ENCODE assay signal across 24 cellular contexts in the genomic region with DNA sequence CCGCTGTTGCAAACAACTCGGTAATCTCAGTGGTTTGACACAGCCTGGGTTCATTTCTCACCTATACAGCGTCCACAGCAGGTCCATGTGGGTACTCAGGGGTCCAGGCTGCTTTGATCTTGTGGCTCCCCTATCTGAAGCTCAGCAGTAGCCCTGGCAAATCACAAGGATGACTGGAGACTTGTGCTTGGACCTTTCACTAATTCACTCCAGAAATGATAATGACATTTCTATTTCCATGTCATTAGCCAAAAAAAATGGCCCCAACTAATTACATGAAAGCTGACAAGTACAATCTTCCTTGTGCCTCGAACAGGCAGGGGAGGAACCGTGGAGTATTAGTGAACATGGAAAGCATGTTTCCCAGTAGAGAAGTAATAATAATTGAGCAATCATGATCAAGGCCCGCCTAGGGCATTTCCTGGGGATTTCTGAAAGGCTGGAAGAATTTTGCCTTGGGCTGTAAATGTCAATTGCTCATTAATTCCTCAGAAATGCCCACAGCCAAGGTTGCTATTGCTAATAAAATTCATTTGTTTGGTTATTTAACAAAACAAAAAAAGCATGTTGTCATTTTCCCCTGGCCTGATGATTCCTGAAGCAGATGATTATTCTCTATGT.
DNase-seq lines count a peak whose midpoint lies in the region; ATAC-seq and TF ChIP-seq lines count a peak whose summit lies in the region.
"Had no signal": no experiment of that assay in that cellular context is flagged by ENCODE, and none has a peak within 500 bp of the region (broad histone marks: within the 10 kb centered on the region; RNA-seq: fewer than 3 reads in every experiment).

No MANE protein-coding gene starts in this region.

- TF ChIP-seq CTCF in spleen (IDR thresholded peaks at IDR 0.05 in 8 of 11, conservative IDR thresholded peaks at IDR 0.05 in 3 of 11) = no peak

- no peak overlapping the region for H4K8ac ChIP-seq in mesendoderm (ENCODE audit: low read depth, low read length)

- no peak overlapping the region for H3K56ac ChIP-seq in mesendoderm (ENCODE audit: low read length)

- no peaks in the 10 kb centered on the region for H3K79me2 ChIP-seq in mesendoderm (ENCODE audit: control insufficient read depth, insufficient read depth, low read length)

- peak overlapping the region; percentile 19 for H3K27ac ChIP-seq in SK-N-MC
- no peak overlapping the region for H3K27ac ChIP-seq in mesendoderm (ENCODE audit: low read depth, low read length)
- H3K27ac ChIP-seq in spleen = no peak overlapping the region
- H3K27ac ChIP-seq: HL-60, Peyer's patch had no signal

- no peak overlapping the region for H3K27ac Mint-ChIP-seq in activated T-helper 2 cell treated with anti-CD3 and anti-CD28 coated beads, Interferon-gamma antibody, Interleukin-2, Interleukin-4, amounts not matched to agents 10 μg/mL and 5 μg/mL and 100 μg/mL, durations not matched to agents 14 hours and 24 hours and 36 hours
- H3K27ac Mint-ChIP-seq in activated T-cell treated with anti-CD3 and anti-CD28 coated beads, Interleukin-2, amount 50 U/mL, for 72 hours = no peak overlapping the region
- H3K27ac Mint-ChIP-seq: B cell had no signal

- intact Hi-C loops in activated T-helper 2 cell treated with anti-CD3 and anti-CD28 coated beads, Interferon-gamma antibody, Interleukin-2, Interleukin-4, amounts not matched to agents 10 μg/mL and 5 μg/mL and 100 μg/mL, durations not matched to agents 14 hours and 24 hours and 36 hours (cut with micrococcal nuclease) = no loop called here
- intact Hi-C loops in spleen (cut with DNase I; ENCODE audit: low total_unique reads) = no loop called here

- no peak overlapping the region for H2BK120ac ChIP-seq in mesendoderm (ENCODE audit: low read depth, low read length)

- H3K9ac ChIP-seq in SK-N-MC (ENCODE audit: insufficient read length) (no peak overlapping the region), mesendoderm (ENCODE audit: low read length) (no peak overlapping the region)

- H2BK5ac ChIP-seq in mesendoderm (ENCODE audit: low read length) = no peak overlapping the region

- H3K36me3 Mint-ChIP-seq in activated T-helper 2 cell treated with anti-CD3 and anti-CD28 coated beads, Interferon-gamma antibody, Interleukin-2, Interleukin-4, amounts not matched to agents 10 μg/mL and 5 μg/mL and 100 μg/mL, durations not matched to agents 14 hours and 24 hours and 36 hours (ENCODE audit: low read depth) = no peaks in the 10 kb centered on the region
- H3K36me3 Mint-ChIP-seq in activated T-cell treated with anti-CD3 and anti-CD28 coated beads, Interleukin-2, amount 50 U/mL, for 72 hours (ENCODE audit: insufficient read depth in 2 of 2) = no peaks in the 10 kb centered on the region

- DNase-seq in ELR (ENCODE audit: low read depth) = peak; percentile 22
- DNase-seq in SK-N-MC (ENCODE audit: low read depth, low spot score) = peak; percentile 88
- peak; percentile 71 for DNase-seq in fibroblast of gingiva (ENCODE audit: low read depth)
- peak; percentile 3 for DNase-seq in mesendoderm
- DNase-seq in activated T-helper 2 cell treated with anti-CD3 and anti-CD28 coated beads, Interferon-gamma antibody, Interleukin-2, Interleukin-4, amounts not matched to agents 10 μg/mL and 5 μg/mL and 100 μg/mL, durations not matched to agents 14 hours and 24 hours and 36 hours (ENCODE audit: low spot score) = no peak
- DNase-seq in spleen = no peak
- DNase-seq in activated T-cell treated with anti-CD3 and anti-CD28 coated beads, Interleukin-2, amount 50 U/mL, for 72 hours = no peak
- DNase-seq: 8988T, COR-L47, DMS 273 treated with DMSO at 0.1 percent for 48 hours, DND-41, H9, IMR-90, Karpas-422, MM.1S, NCI-H1092, NCI-H1436 treated with DMSO at 0.1 percent for 48 hours, NCI-H2029, NCI-H446, Peyer's patch, SHP77 had no signal

- H3K4me3 ChIP-seq in SK-N-MC = no peak overlapping the region
- no peak overlapping the region for H3K4me3 ChIP-seq in mesendoderm (ENCODE audit: low read length)
- no peak overlapping the region for H3K4me3 ChIP-seq in spleen
- H3K4me3 ChIP-seq: Peyer's patch had no signal

- H3K27me3 ChIP-seq in mesendoderm (ENCODE audit: insufficient read depth, low read length, poor library complexity) (no peaks in the 10 kb centered on the region), spleen (replicated peaks in 1 of 7) (no peaks in the 10 kb centered on the region)
- H3K27me3 ChIP-seq: Peyer's patch had no signal

- no peak for ATAC-seq in HG03521 (IDR thresholded peaks at IDR 0.05; ENCODE audit: unreplicated experiment)
- no peak for ATAC-seq in activated T-cell treated with anti-CD3 and anti-CD28 coated beads, Interleukin-2, amount 50 U/mL, for 72 hours (replicated peaks in 1 of 2)

- no peaks in the 10 kb centered on the region for H3K9me3 Mint-ChIP-seq in activated T-helper 2 cell treated with anti-CD3 and anti-CD28 coated beads, Interferon-gamma antibody, Interleukin-2, Interleukin-4, amounts not matched to agents 10 μg/mL and 5 μg/mL and 100 μg/mL, durations not matched to agents 14 hours and 24 hours and 36 hours
- no peaks in the 10 kb centered on the region for H3K9me3 Mint-ChIP-seq in activated T-cell treated with anti-CD3 and anti-CD28 coated beads, Interleukin-2, amount 50 U/mL, for 72 hours
- H3K9me3 Mint-ChIP-seq: H9 had no signal

- H4K5ac ChIP-seq in mesendoderm (ENCODE audit: low read length) = no peak overlapping the region

- TF ChIP-seq POLR2A in spleen (IDR thresholded peaks at IDR 0.05) = no peak

- H3K4me1 Mint-ChIP-seq in activated T-helper 2 cell treated with anti-CD3 and anti-CD28 coated beads, Interferon-gamma antibody, Interleukin-2, Interleukin-4, amounts not matched to agents 10 μg/mL and 5 μg/mL and 100 μg/mL, durations not matched to agents 14 hours and 24 hours and 36 hours (ENCODE audit: low read depth) = no peaks in the 10 kb centered on the region
- H3K4me1 Mint-ChIP-seq in activated T-cell treated with anti-CD3 and anti-CD28 coated beads, Interleukin-2, amount 50 U/mL, for 72 hours (ENCODE audit: low read depth) = no peaks in the 10 kb centered on the region
- H3K4me1 Mint-ChIP-seq: B cell had no signal

- no peak overlapping the region for H3K18ac ChIP-seq in mesendoderm (ENCODE audit: low read length)

- H2AK5ac ChIP-seq in mesendoderm (ENCODE audit: low read length) = no peak overlapping the region

- no peak overlapping the region for H2BK15ac ChIP-seq in mesendoderm (replicated peaks; ENCODE audit: low read depth)

- no peak overlapping the region for H3K23ac ChIP-seq in mesendoderm (ENCODE audit: low read length)

- no CpG with 5 or more reads among the region's 6 CpGs for WGBS in mesendoderm (ENCODE audit: extremely low coverage, insufficient coverage, low lambda C conversion rate)
- 73 to 86% (median 77%) methylated on average over 6 of the region's 6 CpGs for WGBS in spleen, 5 donors

- H3K27me3 Mint-ChIP-seq in activated T-helper 2 cell treated with anti-CD3 and anti-CD28 coated beads, Interferon-gamma antibody, Interleukin-2, Interleukin-4, amounts not matched to agents 10 μg/mL and 5 μg/mL and 100 μg/mL, durations not matched to agents 14 hours and 24 hours and 36 hours (ENCODE audit: low read depth) = no peaks in the 10 kb centered on the region
- no peaks in the 10 kb centered on the region for H3K27me3 Mint-ChIP-seq in activated T-cell treated with anti-CD3 and anti-CD28 coated beads, Interleukin-2, amount 50 U/mL, for 72 hours (ENCODE audit: low read depth)

- no peaks in the 10 kb centered on the region for H3K9me3 ChIP-seq in SK-N-MC (ENCODE audit: low read depth, low read length)
- H3K9me3 ChIP-seq in spleen = no peaks in the 10 kb centered on the region
- H3K9me3 ChIP-seq: Peyer's patch had no signal

- H3K4me2 ChIP-seq in mesendoderm (ENCODE audit: low read length) = no peak overlapping the region

- H3K4me3 Mint-ChIP-seq in activated T-helper 2 cell treated with anti-CD3 and anti-CD28 coated beads, Interferon-gamma antibody, Interleukin-2, Interleukin-4, amounts not matched to agents 10 μg/mL and 5 μg/mL and 100 μg/mL, durations not matched to agents 14 hours and 24 hours and 36 hours (ENCODE audit: low read depth) = no peak overlapping the region
- H3K4me3 Mint-ChIP-seq in activated T-cell treated with anti-CD3 and anti-CD28 coated beads, Interleukin-2, amount 50 U/mL, for 72 hours = no peak overlapping the region
- H3K4me3 Mint-ChIP-seq: B cell, H9 had no signal

- H3K79me1 ChIP-seq in mesendoderm (ENCODE audit: low read length) = no peaks in the 10 kb centered on the region

- no peak overlapping the region for H3K4ac ChIP-seq in mesendoderm (ENCODE audit: low read depth, low read length)

- H3K36me3 ChIP-seq in SK-N-MC (ENCODE audit: insufficient read depth, low read length) (no peaks in the 10 kb centered on the region), mesendoderm (ENCODE audit: control insufficient read depth, insufficient read depth, low read length) (no peaks in the 10 kb centered on the region), spleen (no peaks in the 10 kb centered on the region)
- H3K36me3 ChIP-seq: Peyer's patch had no signal

- H3K4me1 ChIP-seq in mesendoderm (ENCODE audit: control insufficient read depth, low read depth, low read length) (no peaks in the 10 kb centered on the region), spleen (no peaks in the 10 kb centered on the region)
- H3K4me1 ChIP-seq: Peyer's patch had no signal

Comparison
In these comparisons a context has a peak if more than half of its experiments do, and no peak if none do; other contexts are left out.
1. DNase-seq: peak in ELR (single experiment), SK-N-MC (single experiment), fibroblast of gingiva (single experiment) and mesendoderm (single experiment); none in activated T-helper 2 cell treated with anti-CD3 and anti-CD28 coated beads, Interferon-gamma antibody, Interleukin-2, Interleukin-4, amounts not matched to agents 10 μg/mL and 5 μg/mL and 100 μg/mL, durations not matched to agents 14 hours and 24 hours and 36 hours (single experiment), spleen (single experiment) and activated T-cell treated with anti-CD3 and anti-CD28 coated beads, Interleukin-2, amount 50 U/mL, for 72 hours (0 of 2).